In the genomic region with DNA sequence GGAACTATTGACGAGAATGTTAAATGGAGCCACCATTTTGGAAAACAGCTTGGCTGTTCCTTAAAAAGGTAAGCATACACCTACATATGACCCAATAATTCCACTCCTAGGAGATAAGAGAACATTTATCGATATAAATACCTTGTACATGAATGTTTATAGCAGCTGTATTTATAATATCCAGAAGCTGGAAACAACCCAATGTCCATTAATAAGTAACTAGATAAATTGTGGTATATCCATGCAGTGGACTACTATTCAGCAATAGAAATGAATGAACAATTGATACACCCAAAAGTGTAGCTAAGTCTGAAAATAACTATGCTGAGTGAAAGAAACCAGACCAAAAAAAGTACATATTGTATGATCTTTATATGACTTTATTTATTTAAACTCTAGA, we compare ENCODE assay signal across 29 cellular contexts. TPM values are rescaled to one million over a fixed set of nuclear protein-coding genes. Genes with fewer than 3 reads are reported as not detected.
"Had no signal": no experiment of that assay in that cellular context is flagged by ENCODE, and none has a peak within 500 bp of the region (broad histone marks: within the 10 kb centered on the region; RNA-seq: fewer than 3 reads in every experiment).

No MANE protein-coding gene starts in this region.

- H3K27me3 ChIP-seq: colonic mucosa, dorsolateral prefrontal cortex, esophagus muscularis mucosa, esophagus squamous epithelium, foreskin keratinocyte, gastrocnemius medialis, gastroesophageal sphincter, heart left ventricle, heart right ventricle had no signal

- ATAC-seq: effector memory CD8-positive, alpha-beta T cell; esophagus mucosa; foreskin keratinocyte; gastrocnemius medialis; gastroesophageal sphincter; heart left ventricle; heart right ventricle had no signal

- FAIRE-seq: colon, endometrium, endothelial cell of umbilical vein had no signal

- H3K4me3 ChIP-seq: colonic mucosa, coronary artery, dorsolateral prefrontal cortex, esophagus muscularis mucosa, esophagus squamous epithelium, gastrocnemius medialis, gastroesophageal sphincter, heart left ventricle, heart right ventricle had no signal

- H3K27ac ChIP-seq: colonic mucosa, coronary artery, dorsolateral prefrontal cortex, epithelial cell of prostate, esophagus muscularis mucosa, esophagus squamous epithelium, foreskin keratinocyte, gastrocnemius medialis, gastroesophageal sphincter, heart left ventricle, heart right ventricle had no signal

- H3K4me1 ChIP-seq: colonic mucosa, gastrocnemius medialis, heart left ventricle, heart right ventricle had no signal

- H3K9me3 ChIP-seq: colonic mucosa, esophagus muscularis mucosa, esophagus squamous epithelium, gastrocnemius medialis, gastroesophageal sphincter, heart left ventricle, heart right ventricle had no signal

- DNase-seq: colonic mucosa; cortex of kidney; dermis blood vessel endothelial cell; dorsolateral prefrontal cortex; effector CD4-positive, alpha-beta T cell; effector CD8-positive, alpha-beta T cell; effector memory CD4-positive, alpha-beta T cell; effector memory CD8-positive, alpha-beta T cell; endodermal cell; erythroblast; esophagus squamous epithelium; foreskin fibroblast; foreskin keratinocyte; foreskin melanocyte; gastrocnemius medialis; glutamatergic neuron; head of caudate nucleus; heart left ventricle; heart right ventricle had no signal

RNA-seq across cellular contexts. Expression of gene ADIG, which starts 42.2 kb away (rescaled TPM):
- polyA plus RNA-seq: endothelial cell of umbilical vein, esophagus, fibroblast of lung, foreskin keratinocyte, heart left ventricle, heart right ventricle had no signal
